Comparison of ENCODE assay signal across 1 cellular context in genomic region chr6:4487538-4487937, GRCh38.
TF ChIP-seq lines count a peak whose summit lies in the region.

No MANE protein-coding gene starts in this region.

TF ChIP-seq in HEK293, 187 proteins besides CTCF, POLR2A, EP300 and RAD21 (continued from another document):
- TF ChIP-seq ZNF792 (tag by site-specific recombination; IDR thresholded peaks at IDR 0.05) (no peak), ZNF48 (tag by site-specific recombination; IDR thresholded peaks at IDR 0.05) (no peak), ZNF416 (tag by site-specific recombination; IDR thresholded peaks at IDR 0.05) (no peak), ZNF513 (tag by site-specific recombination; IDR thresholded peaks at IDR 0.05) (no peak), GLIS1 (tag by site-specific recombination; IDR thresholded peaks at IDR 0.05) (no peak), HIC1 (tag by site-specific recombination; IDR thresholded peaks at IDR 0.05) (peak; percentile 52; the same call in 1 of the 2 replicates), PBX3 (CRISPR knock-in tag; IDR thresholded peaks at IDR 0.05) (no peak), ZSCAN18 (tag by site-specific recombination; IDR thresholded peaks at IDR 0.05) (no peak), IKZF3 (tag by site-specific recombination; IDR thresholded peaks at IDR 0.05) (no peak), ZNF555 (tag by site-specific recombination; conservative IDR thresholded peaks at IDR 0.05) (0 out of 2 replicates have a peak, but pooled peaks have one; percentile 3)
